Comparison of ENCODE assay signal across 1 cellular context in genomic region chr9:33331411-33331891, GRCh38.
TF ChIP-seq lines count a peak whose summit lies in the region.

No MANE protein-coding gene starts in this region.

TF ChIP-seq in K562, 482 proteins besides CTCF, POLR2A, EP300 and RAD21 (continued from another document and continues in another):
- TF ChIP-seq CREB5 (CRISPR knock-in tag; IDR thresholded peaks at IDR 0.05) (no peak), USF2 (CRISPR knock-in tag; IDR thresholded peaks at IDR 0.05) (no peak), ZNF830 (CRISPR knock-in tag; IDR thresholded peaks at IDR 0.05) (no peak), BCLAF1 (IDR thresholded peaks at IDR 0.05; ENCODE audit: borderline replicate concordance in 1 of 2, control insufficient read depth in 1 of 2, low read depth in 2 of 2, low read length in 1 of 2) (no peak), ZNF512 (tag; IDR thresholded peaks at IDR 0.05) (no peak), E2F3 (CRISPR knock-in tag; IDR thresholded peaks at IDR 0.05) (no peak), ZBTB11 (CRISPR knock-in tag; IDR thresholded peaks at IDR 0.05) (no peak), ZNF324 (CRISPR knock-in tag; IDR thresholded peaks at IDR 0.05) (no peak), GTF2B (IDR thresholded peaks at IDR 0.05; ENCODE audit: extremely low read depth, insufficient read length) (no peak), ZKSCAN3 (CRISPR knock-in tag; IDR thresholded peaks at IDR 0.05) (no peak), DPF2 (IDR thresholded peaks at IDR 0.05) (peak; percentile 83), STAT6 (CRISPR knock-in tag; IDR thresholded peaks at IDR 0.05) (no peak), GTF3C2 (IDR thresholded peaks at IDR 0.05; ENCODE audit: borderline replicate concordance, extremely low read depth, insufficient read length) (no peak), ZNF133 (CRISPR knock-in tag; IDR thresholded peaks at IDR 0.05) (no peak), CBFA2T3 (IDR thresholded peaks at IDR 0.05) (peak; percentile 95), PKNOX1 (IDR thresholded peaks at IDR 0.05) (0 out of 2 replicates have a peak, but pooled peaks have one; percentile 4), ZNF785 (CRISPR knock-in tag; IDR thresholded peaks at IDR 0.05) (no peak), KAT8 (IDR thresholded peaks at IDR 0.05; ENCODE audit: low read depth) (no peak), FOS (IDR thresholded peaks at IDR 0.05; ENCODE audit: extremely low read depth, insufficient read length) (no peak), FOXK2 (conservative IDR thresholded peaks at IDR 0.05 in 1 of 2, IDR thresholded peaks at IDR 0.05 in 1 of 2; ENCODE audit: low read depth in 2 of 2) (no peak), ZNF655 (CRISPR knock-in tag; IDR thresholded peaks at IDR 0.05) (no peak), GABPB1 (CRISPR knock-in tag; IDR thresholded peaks at IDR 0.05) (no peak), ZNF165 (CRISPR knock-in tag; IDR thresholded peaks at IDR 0.05; ENCODE audit: borderline replicate concordance) (no peak), TAF15 (IDR thresholded peaks at IDR 0.05; ENCODE audit: low read depth, low read length) (no peak), ZNF551 (CRISPR knock-in tag; IDR thresholded peaks at IDR 0.05) (no peak), KLF10 (CRISPR knock-in tag; IDR thresholded peaks at IDR 0.05) (no peak), ZNF280A (IDR thresholded peaks at IDR 0.05; ENCODE audit: low read depth, partially characterized antibody) (no peak), SRSF7 (optimal IDR thresholded peaks at IDR 0.05; ENCODE audit: low read depth, low read length) (no peak), NCOA1 (IDR thresholded peaks at IDR 0.05; ENCODE audit: low read depth) (no peak; the same call in 1 of the 2 replicates), NFE2L1 (tag; IDR thresholded peaks at IDR 0.05; ENCODE audit: borderline replicate concordance, low read depth) (no peak), RBM25 (IDR thresholded peaks at IDR 0.05; ENCODE audit: low read depth, low read length, severe bottlenecking) (no peak)
